ENCODE assay signal across 22 cellular contexts in genomic region chr9:135144581-135145108, GRCh38. TPM values are rescaled to one million over a fixed set of nuclear protein-coding genes. Genes with fewer than 3 reads are reported as not detected.
A peak's percentile ranks its signal among the peaks of the same experiment; 100 is the strongest.
DNase-seq lines count a peak whose midpoint lies in the region; ATAC-seq and TF ChIP-seq lines count a peak whose summit lies in the region.
"Had no signal": no experiment of that assay in that cellular context is flagged by ENCODE, and none has a peak within 500 bp of the region (broad histone marks: within the 10 kb centered on the region; RNA-seq: fewer than 3 reads in every experiment).

No MANE protein-coding gene starts in this region.

- DNase-seq in A172 (ENCODE audit: low spot score) (peak; percentile 86), NCI-H1105 treated with DMSO at 0.1 percent for 48 hours (lab: John Stamatoyannopoulos, UW) (peak; percentile 12), WTC11 (ENCODE audit: low spot score) (no peak), H9 (no peak)
- no peak for DNase-seq in activated CD4-positive, alpha-beta T cell treated with anti-CD3 and anti-CD28 coated beads, Interleukin-2, amount 10 ng/mL, durations not matched to agents 7 days and 5 days
- DNase-seq: activated naive CD4-positive, alpha-beta T cell treated with Interleukin-2 at 50 U/mL for 16 hours; Caco-2; GF-D8; naive B cell; NCI-H146; NCI-H774; stimulated activated CD4-positive, alpha-beta T cell treated with anti-CD3 and anti-CD28 coated beads, Interleukin-2, amount 100 ng/mL, for 24 hours; stomach; SW 1271; upper lobe of left lung had no signal

- no peaks in the 10 kb centered on the region for H3K79me2 ChIP-seq in H9 (ENCODE audit: insufficient read depth, low read length)

- H3K4me3 Mint-ChIP-seq in WTC11 = no peak overlapping the region
- H3K4me3 Mint-ChIP-seq in H9 = no peak overlapping the region
- H3K4me3 Mint-ChIP-seq in activated CD4-positive, alpha-beta T cell treated with anti-CD3 and anti-CD28 coated beads, Interleukin-2, amount 10 ng/mL, durations not matched to agents 7 days and 5 days = no peak overlapping the region
- H3K4me3 Mint-ChIP-seq: naive B cell had no signal

- H3K27me3 ChIP-seq in BLaER1 treated with 17β-estradiol and CSF1 and Interleukin-3, amounts not matched to agents 10 nM and 100 nM = peaks cover 0 to 6% (median 0%) of the 10 kb centered on the region in 11 experiments; a peak in 1 of 22 replicates
- H3K27me3 ChIP-seq in H9 (ENCODE audit: insufficient read depth, low read length) (no peaks in the 10 kb centered on the region), gastroesophageal sphincter (peaks cover 82% of the 10 kb centered on the region)
- H3K27me3 ChIP-seq: ascending aorta, ovary, upper lobe of left lung had no signal

- H3K14ac ChIP-seq in H9 (ENCODE audit: insufficient read depth, low read length) = no peak overlapping the region

- no peak overlapping the region for H2AFZ ChIP-seq in H9 (ENCODE audit: low read length)

- H3K27me3 Mint-ChIP-seq in WTC11 (ENCODE audit: low read depth) (no peaks in the 10 kb centered on the region), H9 (ENCODE audit: low read depth) (peaks cover 18% of the 10 kb centered on the region)
- H3K27me3 Mint-ChIP-seq in activated CD4-positive, alpha-beta T cell treated with anti-CD3 and anti-CD28 coated beads, Interleukin-2, amount 10 ng/mL, durations not matched to agents 7 days and 5 days = no peaks in the 10 kb centered on the region

- TF ChIP-seq CTCF in WTC11 (IDR thresholded peaks at IDR 0.05) = no peak
- TF ChIP-seq CTCF in H9 (conservative IDR thresholded peaks at IDR 0.05) = no peak
- TF ChIP-seq CTCF in gastroesophageal sphincter (IDR thresholded peaks at IDR 0.05) = no peak

- no peak overlapping the region for H3K23ac ChIP-seq in H9 (ENCODE audit: insufficient read length, low read depth, low read length)

- no peak overlapping the region for H2BK120ac ChIP-seq in H9 (ENCODE audit: low read depth, low read length, poor library complexity, severe bottlenecking)

- no peaks in the 10 kb centered on the region for H3K23me2 ChIP-seq in H9 (ENCODE audit: insufficient read length, low read depth, low read length, poor library complexity, severe bottlenecking)

- H3K36me3 Mint-ChIP-seq in WTC11 = no peaks in the 10 kb centered on the region
- H3K36me3 Mint-ChIP-seq in H9 (ENCODE audit: insufficient read depth in 1 of 3, low read depth in 3 of 3) = peaks cover 0 to 2% (median 0%) of the 10 kb centered on the region in 3 experiments; a peak in 2 of 7 replicates
- H3K36me3 Mint-ChIP-seq in activated CD4-positive, alpha-beta T cell treated with anti-CD3 and anti-CD28 coated beads, Interleukin-2, amount 10 ng/mL, durations not matched to agents 7 days and 5 days (ENCODE audit: low read depth) = no peaks in the 10 kb centered on the region

- H3K9me3 Mint-ChIP-seq in WTC11 (peaks cover 4% of the 10 kb centered on the region), H9 (peaks cover 0 to 2% of the 10 kb centered on the region in 2 experiments; a peak in 2 of 5 replicates)
- no peaks in the 10 kb centered on the region for H3K9me3 Mint-ChIP-seq in activated CD4-positive, alpha-beta T cell treated with anti-CD3 and anti-CD28 coated beads, Interleukin-2, amount 10 ng/mL, durations not matched to agents 7 days and 5 days

- H3K27ac ChIP-seq in BLaER1 treated with 17β-estradiol and CSF1 and Interleukin-3, amounts not matched to agents 10 nM and 100 nM = no peak overlapping the region
- H3K27ac ChIP-seq in H9 (ENCODE audit: insufficient read length, low read depth, low read length) (no peak overlapping the region), gastroesophageal sphincter (no peak overlapping the region)
- H3K27ac ChIP-seq: ascending aorta, KMS-11, ovary, stomach, upper lobe of left lung had no signal

- no peak overlapping the region for H4K5ac ChIP-seq in H9 (ENCODE audit: insufficient read length, low read depth, low read length)

- H3K4me2 ChIP-seq in BLaER1 treated with 17β-estradiol and CSF1 and Interleukin-3, amounts not matched to agents 10 nM and 100 nM = peak overlapping the region in 9 of 11 experiments; percentile 15 to 76 (median 49); a peak in 16 of 22 replicates
- no peak overlapping the region for H3K4me2 ChIP-seq in H9 (ENCODE audit: insufficient read depth, insufficient read length, low read length)
- H3K4me2 ChIP-seq: KMS-11 had no signal

- no peak overlapping the region for H2BK20ac ChIP-seq in H9 (ENCODE audit: low read depth, low read length, poor library complexity, severe bottlenecking)

- no peak overlapping the region for H3T11ph ChIP-seq in H9 (ENCODE audit: low read length)

- H3K4me1 Mint-ChIP-seq in WTC11 (peaks cover 3% of the 10 kb centered on the region; the same call in 1 of the 2 replicates), H9 (peaks cover 12 to 15% of the 10 kb centered on the region in 2 experiments)
- no peaks in the 10 kb centered on the region for H3K4me1 Mint-ChIP-seq in activated CD4-positive, alpha-beta T cell treated with anti-CD3 and anti-CD28 coated beads, Interleukin-2, amount 10 ng/mL, durations not matched to agents 7 days and 5 days
- H3K4me1 Mint-ChIP-seq: naive B cell had no signal

- H2BK12ac ChIP-seq in H9 (ENCODE audit: insufficient read length, low read depth, low read length) = no peak overlapping the region

- CTCF ChIA-PET in WTC11 (lab: Charles Lee) = no interaction called here
- CTCF ChIA-PET in activated CD4-positive, alpha-beta T cell treated with anti-CD3 and anti-CD28 coated beads, Interleukin-2, amount 10 ng/mL, durations not matched to agents 7 days and 5 days (lab: Charles Lee) = no interaction called here

- H3K4ac ChIP-seq in H9 (ENCODE audit: low read depth, low read length) = no peak overlapping the region

- H3K27ac Mint-ChIP-seq in WTC11 = no peak overlapping the region
- peak overlapping the region in 1 of 3 experiments; percentile 19; a peak in 1 of 7 replicates for H3K27ac Mint-ChIP-seq in H9
- H3K27ac Mint-ChIP-seq in activated CD4-positive, alpha-beta T cell treated with anti-CD3 and anti-CD28 coated beads, Interleukin-2, amount 10 ng/mL, durations not matched to agents 7 days and 5 days = no peak overlapping the region
- H3K27ac Mint-ChIP-seq: naive B cell had no signal

- POLR2A ChIA-PET in WTC11 (lab: Charles Lee) = no interaction called here
- POLR2A ChIA-PET in activated CD4-positive, alpha-beta T cell treated with anti-CD3 and anti-CD28 coated beads, Interleukin-2, amount 10 ng/mL, durations not matched to agents 7 days and 5 days (lab: Charles Lee) = no interaction called here

- H3K9ac ChIP-seq in BLaER1 treated with 17β-estradiol and CSF1 and Interleukin-3, amounts not matched to agents 10 nM and 100 nM = no peak overlapping the region
- H3K9ac ChIP-seq in H9 (ENCODE audit: extremely low read depth, insufficient read length, low read length) = no peak overlapping the region
- H3K9ac ChIP-seq: KMS-11 had no signal

- peaks cover 6 to 25% (median 9%) of the 10 kb centered on the region in 11 experiments; a peak in 21 of 22 replicates for H3K9me3 ChIP-seq in BLaER1 treated with 17β-estradiol and CSF1 and Interleukin-3, amounts not matched to agents 10 nM and 100 nM (replicated peaks in 1 of 11)
- H3K9me3 ChIP-seq in H9 (ENCODE audit: control insufficient read depth, low read depth, low read length) (no peaks in the 10 kb centered on the region), gastroesophageal sphincter (no peaks in the 10 kb centered on the region)
- H3K9me3 ChIP-seq: ascending aorta, Caco-2, ovary, upper lobe of left lung had no signal

- no peak overlapping the region for H3K4me3 ChIP-seq in BLaER1 treated with 17β-estradiol and CSF1 and Interleukin-3, amounts not matched to agents 10 nM and 100 nM
- no peak overlapping the region for H3K4me3 ChIP-seq in gastroesophageal sphincter
- H3K4me3 ChIP-seq: ascending aorta, GM12878, lung, ovary, stomach, upper lobe of left lung had no signal

- H2BK15ac ChIP-seq in H9 (ENCODE audit: low read depth, low read length) = no peak overlapping the region

- H3K79me1 ChIP-seq in H9 (ENCODE audit: insufficient read depth, low read depth, low read length, poor library complexity, severe bottlenecking) = no peaks in the 10 kb centered on the region

- no peak overlapping the region for H4K8ac ChIP-seq in H9 (replicated peaks; ENCODE audit: insufficient read length, low read depth, low read length)

- TF ChIP-seq EP300 in gastroesophageal sphincter (IDR thresholded peaks at IDR 0.05) = no peak

- H2BK5ac ChIP-seq in H9 (ENCODE audit: insufficient read length, low read length) = no peak overlapping the region

- H3K4me1 ChIP-seq in BLaER1 treated with 17β-estradiol and CSF1 and Interleukin-3, amounts not matched to agents 10 nM and 100 nM = peaks cover 0 to 17% (median 14%) of the 10 kb centered on the region in 10 experiments; a peak in 16 of 20 replicates
- H3K4me1 ChIP-seq in H9 (ENCODE audit: insufficient read depth, low read length) = no peaks in the 10 kb centered on the region
- peaks cover 0 to 6% (median 0%) of the 10 kb centered on the region in 3 donors for H3K4me1 ChIP-seq in gastroesophageal sphincter
- H3K4me1 ChIP-seq: ascending aorta, Caco-2, upper lobe of left lung had no signal

- no peak overlapping the region for H3K56ac ChIP-seq in H9 (ENCODE audit: insufficient read length, low read depth, low read length)

- no peak overlapping the region for H4K91ac ChIP-seq in H9 (ENCODE audit: insufficient read length, low read depth, low read length)

- no CpG with 5 or more reads among the region's 16 CpGs for WGBS in H9 (ENCODE audit: extremely low coverage, insufficient read length, low lambda C conversion rate)
- WGBS in gastroesophageal sphincter (ENCODE audit: low coverage in 1 of 2), 2 donors = 0 to 10% methylated on average over 1 to 3 of the region's 16 CpGs

- no peak for TF ChIP-seq POLR2A in gastroesophageal sphincter (IDR thresholded peaks at IDR 0.05)

- H4K20me1 ChIP-seq in BLaER1 treated with 17β-estradiol and CSF1 and Interleukin-3, amounts not matched to agents 10 nM and 100 nM = peaks cover 0 to 8% (median 0%) of the 10 kb centered on the region in 11 experiments; a peak in 5 of 22 replicates
- no peaks in the 10 kb centered on the region for H4K20me1 ChIP-seq in H9 (ENCODE audit: control insufficient read depth, insufficient read depth, insufficient read length)

- H2AK5ac ChIP-seq in H9 (ENCODE audit: insufficient read length, low read length) = no peak overlapping the region

- ATAC-seq in WTC11 (no peak), gastroesophageal sphincter (no peak)
- ATAC-seq: GM12878 had no signal

- H3K18ac ChIP-seq in H9 (ENCODE audit: insufficient read length, low read depth, low read length) = no peak overlapping the region

- H3K36me3 ChIP-seq in BLaER1 treated with 17β-estradiol and CSF1 and Interleukin-3, amounts not matched to agents 10 nM and 100 nM = no peaks in the 10 kb centered on the region
- no peaks in the 10 kb centered on the region for H3K36me3 ChIP-seq in gastroesophageal sphincter
- H3K36me3 ChIP-seq: ascending aorta, ovary, stomach, upper lobe of left lung had no signal

TF ChIP-seq in WTC11, 78 proteins besides CTCF, POLR2A, EP300 and RAD21 (continues in another document):
- TF ChIP-seq ZNF423 (CRISPR knock-in tag; IDR thresholded peaks at IDR 0.05) = peak; percentile 55; the same call in 1 of the 2 replicates
- no peak for TF ChIP-seq MYBL2 (CRISPR knock-in tag; IDR thresholded peaks at IDR 0.05)

RNA-seq across cellular contexts. Expression of gene OLFM1, which starts 57.2 kb away (rescaled TPM):
- 41.2 and 65.4 TPM in 2 replicates for total RNA-seq in A172 (2014; rRNA removed; shearing (Covaris generic))
- total RNA-seq in WTC11 (2021) (31.8 to 37.6 TPM (median 31.9 TPM) in 3 replicates), H9 (2021) (34.1 and 36.8 TPM in 2 replicates), gastroesophageal sphincter (10 to 100 TPM; 13.5 to 32.8 (median 25.6) TPM)
- not detected for total RNA-seq in activated CD4-positive, alpha-beta T cell treated with anti-CD3 and anti-CD28 coated beads, Interleukin-2, amount 10 ng/mL, durations not matched to agents 7 days and 5 days
- total RNA-seq: Caco-2, GM12878 had no signal

Comparison
In these comparisons a context has a peak if more than half of its experiments do, and no peak if none do; other contexts are left out.
1. DNase-seq: peak in A172 (single experiment) and NCI-H1105 treated with DMSO at 0.1 percent for 48 hours (single experiment); none in WTC11 (single experiment), H9 (single experiment) and activated CD4-positive, alpha-beta T cell treated with anti-CD3 and anti-CD28 coated beads, Interleukin-2, amount 10 ng/mL, durations not matched to agents 7 days and 5 days (single experiment).
2. RNA of gene OLFM1, which starts 57.2 kb away (total RNA-seq): 41.2 to 65.4 TPM in A172, 31.8 to 37.6 TPM in WTC11, 34.1 to 36.8 TPM in H9 and 13.5 to 32.8 TPM in gastroesophageal sphincter; not detected in activated CD4-positive, alpha-beta T cell treated with anti-CD3 and anti-CD28 coated beads, Interleukin-2, amount 10 ng/mL, durations not matched to agents 7 days and 5 days; every median in the first group is over 10 times any median in the second.